Comparison of ENCODE assay signal across 14 cellular contexts in genomic region chr3:2511356-2511755, GRCh38.
DNase-seq lines count a peak whose midpoint lies in the region; ATAC-seq and TF ChIP-seq lines count a peak whose summit lies in the region.
"Had no signal": no experiment of that assay in that cellular context is flagged by ENCODE, and none has a peak within 500 bp of the region (broad histone marks: within the 10 kb centered on the region; RNA-seq: fewer than 3 reads in every experiment).

No MANE protein-coding gene starts in this region.

- peak overlapping the region; percentile 88 for H3K27ac Mint-ChIP-seq in glutamatergic neuron (ENCODE audit: unreplicated experiment)
- H3K27ac Mint-ChIP-seq: activated naive CD4-positive, alpha-beta T cell treated with anti-CD3 and anti-CD28 coated beads, Interleukin-2, amount 50 U/mL, for 24 hours; naive thymus-derived CD4-positive, alpha-beta T cell had no signal

- intact Hi-C loops in sciatic nerve (cut with DNase I), result no loop called here

- ATAC-seq in sciatic nerve (peak; percentile 42), HG03139 (IDR thresholded peaks at IDR 0.05; ENCODE audit: unreplicated experiment) (no peak), GM21390 (IDR thresholded peaks at IDR 0.05; ENCODE audit: unreplicated experiment) (no peak)
- ATAC-seq: A549; naive thymus-derived CD4-positive, alpha-beta T cell; Panc1 had no signal

- H3K27me3 Mint-ChIP-seq in glutamatergic neuron (ENCODE audit: unreplicated experiment), result peaks cover 2% of the 10 kb centered on the region

- peak; percentile 32 for DNase-seq in NCI-H2227 (lab: John Stamatoyannopoulos, UW; ENCODE audit: unreplicated experiment)
- DNase-seq in NCI-H2227 treated with DMSO at 0.1 percent for 48 hours (lab: John Stamatoyannopoulos, UW), result no peak
- peak; percentile 81 for DNase-seq in NCI-H526 treated with DMSO at 0.1 percent for 48 hours (lab: John Stamatoyannopoulos, UW)
- DNase-seq in glutamatergic neuron, result peak; percentile 68
- no peak for DNase-seq in sciatic nerve (ENCODE audit: low spot score)
- no peak for DNase-seq in stimulated activated CD4-positive, alpha-beta T cell treated with anti-CD3 and anti-CD28 coated beads, Interleukin-15, amount 100 ng/mL, for 24 hours
- DNase-seq: activated CD8-positive, alpha-beta memory T cell treated with anti-CD3 and anti-CD28 coated beads for 24 hours; naive thymus-derived CD4-positive, alpha-beta T cell; stimulated activated CD4-positive, alpha-beta T cell treated with anti-CD3 and anti-CD28 coated beads, Interleukin-12 subunit alpha, Interleukin-12 subunit beta, amount 100 ng/mL, for 4 hours had no signal

- H3K36me3 Mint-ChIP-seq in glutamatergic neuron (ENCODE audit: unreplicated experiment), result no peaks in the 10 kb centered on the region
- H3K36me3 Mint-ChIP-seq: activated naive CD4-positive, alpha-beta T cell treated with anti-CD3 and anti-CD28 coated beads, Interleukin-2, amount 50 U/mL, for 24 hours; naive thymus-derived CD4-positive, alpha-beta T cell had no signal

- H3K4me3 Mint-ChIP-seq in glutamatergic neuron (ENCODE audit: unreplicated experiment), result peak overlapping the region; percentile 79
- H3K4me3 Mint-ChIP-seq: activated naive CD4-positive, alpha-beta T cell treated with anti-CD3 and anti-CD28 coated beads, Interleukin-2, amount 50 U/mL, for 24 hours; naive thymus-derived CD4-positive, alpha-beta T cell had no signal

- no peaks in the 10 kb centered on the region for H3K9me3 Mint-ChIP-seq in glutamatergic neuron (ENCODE audit: unreplicated experiment)
- H3K9me3 Mint-ChIP-seq: activated naive CD4-positive, alpha-beta T cell treated with anti-CD3 and anti-CD28 coated beads, Interleukin-2, amount 50 U/mL, for 24 hours had no signal

- peaks cover 29% of the 10 kb centered on the region for H3K4me1 Mint-ChIP-seq in glutamatergic neuron (ENCODE audit: low read depth, unreplicated experiment)
- H3K4me1 Mint-ChIP-seq: activated naive CD4-positive, alpha-beta T cell treated with anti-CD3 and anti-CD28 coated beads, Interleukin-2, amount 50 U/mL, for 24 hours had no signal

- no peak for TF ChIP-seq CTCF in glutamatergic neuron (IDR thresholded peaks at IDR 0.05; ENCODE audit: partially characterized antibody, unreplicated experiment)

Comparison
In these comparisons a context has a peak if more than half of its experiments do, and no peak if none do; other contexts are left out.
1. DNase-seq: peak in NCI-H2227 (single experiment), NCI-H526 treated with DMSO at 0.1 percent for 48 hours (single experiment) and glutamatergic neuron (single experiment); none in NCI-H2227 treated with DMSO at 0.1 percent for 48 hours (single experiment), sciatic nerve (single experiment) and stimulated activated CD4-positive, alpha-beta T cell treated with anti-CD3 and anti-CD28 coated beads, Interleukin-15, amount 100 ng/mL, for 24 hours (single experiment).